Comparison of ENCODE assay signal across 10 cellular contexts in genomic region chr1:62572476-62572875, GRCh38. TPM values are rescaled to one million over a fixed set of nuclear protein-coding genes. Genes with fewer than 3 reads are reported as not detected.
"Had no signal": no experiment of that assay in that cellular context is flagged by ENCODE, and none has a peak within 500 bp of the region (broad histone marks: within the 10 kb centered on the region; RNA-seq: fewer than 3 reads in every experiment).

No MANE protein-coding gene starts in this region.

- H3K4me2 ChIP-seq: KMS-11 had no signal

- ATAC-seq: K562 had no signal

- DNase-seq: IMR-90, KBM-7, KG1 had no signal

- H3K4me3 ChIP-seq: K562 had no signal

- H3K27ac ChIP-seq: HL-60, KMS-11 had no signal

- H3K27me3 Mint-ChIP-seq: IgD-negative memory B cell had no signal

- FAIRE-seq: HTR-8/SVneo, K562 had no signal

- H3K9ac ChIP-seq: KMS-11 had no signal

RNA-seq across cellular contexts. Expression of gene ANGPTL3, which starts 24.8 kb away (rescaled TPM):
- total RNA-seq: HT-29, HT1080, IMR-90, K562 had no signal
- polyA plus RNA-seq: IgD-negative memory B cell, IMR-90, K562 had no signal
